ENCODE assay signal across 35 cellular contexts in the genomic region with DNA sequence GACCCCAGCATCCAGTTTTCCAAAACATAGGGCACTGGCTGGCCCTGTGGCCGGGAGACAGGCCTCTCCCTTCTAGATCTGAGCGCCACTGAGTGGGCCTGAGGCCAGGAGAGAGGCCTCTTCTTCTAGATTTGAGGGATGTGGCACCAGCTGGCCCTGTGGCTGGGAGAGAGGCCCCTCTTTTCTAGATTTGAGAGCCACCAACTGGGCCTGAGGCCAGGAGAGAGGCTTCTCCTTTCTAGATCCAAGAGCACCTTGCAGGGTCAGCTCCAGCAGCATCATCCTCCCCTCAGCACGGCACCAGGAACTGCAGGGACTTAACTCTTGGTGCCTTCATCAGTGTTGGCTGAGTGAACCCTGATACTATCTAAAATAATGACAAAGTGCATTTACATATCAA.
"Had no signal": no experiment of that assay in that cellular context is flagged by ENCODE, and none has a peak within 500 bp of the region (broad histone marks: within the 10 kb centered on the region; RNA-seq: fewer than 3 reads in every experiment).

No MANE protein-coding gene starts in this region.

- H3K27me3 ChIP-seq: adrenal gland, body of pancreas, brain microvascular endothelial cell, breast epithelium had no signal

- H3K9me3 Mint-ChIP-seq: activated naive CD8-positive, alpha-beta T cell treated with anti-CD3 and anti-CD28 coated beads for 36 hours had no signal

- H3K9me3 ChIP-seq: adrenal gland had no signal

- ATAC-seq: activated CD8-positive, alpha-beta memory T cell treated with anti-CD3 and anti-CD28 coated beads, Interleukin-2, amount 10 ng/mL, durations not matched to agents 7 days and 5 days; activated CD8-positive, alpha-beta T cell treated with anti-CD3 and anti-CD28 coated beads for 36 hours; activated naive CD4-positive, alpha-beta T cell treated with anti-CD3 and anti-CD28 coated beads, Interleukin-2, amount 50 U/mL, for 72 hours; activated T-cell treated with anti-CD3 and anti-CD28 coated beads, Interleukin-2, amount 50 U/mL, for 4 hours; activated T-cell treated with anti-CD3 and anti-CD28 coated beads, Interleukin-2, amount 50 U/mL, for 72 hours; activated T-helper 17 cell treated with anti-CD3 and anti-CD28 coated beads, Interleukin-2, amount 50 U/mL, for 72 hours; body of pancreas had no signal

- H3K27me3 Mint-ChIP-seq: activated B cell treated with CpG ODN at 0.5 μM for 24 hours; activated CD4-positive, alpha-beta memory T cell treated with anti-CD3 and anti-CD28 coated beads for 36 hours; activated CD8-positive, alpha-beta memory T cell treated with anti-CD3 and anti-CD28 coated beads, Interleukin-2, amount 10 ng/mL, durations not matched to agents 7 days and 5 days; activated CD8-positive, alpha-beta T cell treated with anti-CD3 and anti-CD28 coated beads for 36 hours; activated naive CD8-positive, alpha-beta T cell treated with anti-CD3 and anti-CD28 coated beads for 36 hours; activated T-helper 17 cell treated with anti-CD3 and anti-CD28 coated beads, Interleukin-2, amount 50 U/mL, for 72 hours had no signal

- H3K4me3 ChIP-seq: adrenal gland, body of pancreas, breast epithelium had no signal

- DNase-seq: activated B cell treated with CpG ODN at 0.5 μM for 24 hours; activated CD4-positive, alpha-beta memory T cell treated with anti-CD3 and anti-CD28 coated beads for 36 hours; activated CD4-positive, alpha-beta T cell treated with anti-CD3 and anti-CD28 coated beads for 4 hours; activated CD4-positive, alpha-beta T cell treated with anti-CD3 and anti-CD28 coated beads, Interleukin-2, amount 10 ng/mL, durations not matched to agents 7 days and 5 days; activated CD4-positive, CD25-positive, alpha-beta regulatory T cell treated with anti-CD3 and anti-CD28 coated beads, Interleukin-2, amount 50 U/mL, for 72 hours; activated CD8-positive, alpha-beta memory T cell treated with anti-CD3 and anti-CD28 coated beads, Interleukin-2, amount 10 ng/mL, durations not matched to agents 7 days and 5 days; activated CD8-positive, alpha-beta T cell treated with anti-CD3 and anti-CD28 coated beads for 36 hours; activated effector memory CD4-positive, alpha-beta T cell treated with anti-CD3 and anti-CD28 coated beads, Interleukin-2, amount 50 U/mL, for 16 hours; activated gamma-delta T cell treated with Interleukin-2 at 50 U/mL for 16 hours; activated naive CD4-positive, alpha-beta T cell; activated naive CD4-positive, alpha-beta T cell treated with anti-CD3 and anti-CD28 coated beads for 36 hours; activated naive CD4-positive, alpha-beta T cell treated with anti-CD3 and anti-CD28 coated beads, Interleukin-2, amount 50 U/mL, for 16 hours; activated naive CD8-positive, alpha-beta T cell treated with anti-CD3 and anti-CD28 coated beads for 36 hours; activated T-cell treated with anti-CD3 and anti-CD28 coated beads for 4 hours; activated T-cell treated with anti-CD3 and anti-CD28 coated beads, Interleukin-2, amount 50 U/mL, for 1 hour; activated T-cell treated with anti-CD3 and anti-CD28 coated beads, Interleukin-2, amount 50 U/mL, for 4 hours; activated T-cell treated with anti-CD3 and anti-CD28 coated beads, Interleukin-2, amount 50 U/mL, for 72 hours; adrenal gland; amniotic stem cell; aorta; body of pancreas; brain microvascular endothelial cell; central memory CD4-positive, alpha-beta T cell; cerebellar nuclear complex; SW 1271; T-helper 1 cell; T-helper 2 cell; T-helper 9 cell had no signal

- H3K27ac ChIP-seq: adrenal gland, brain microvascular endothelial cell, breast epithelium, VCaP had no signal

- H3K27ac Mint-ChIP-seq: activated B cell treated with CpG ODN at 0.5 μM for 24 hours; activated CD4-positive, alpha-beta memory T cell treated with anti-CD3 and anti-CD28 coated beads for 36 hours; activated CD4-positive, alpha-beta T cell treated with anti-CD3 and anti-CD28 coated beads, Interleukin-2, amount 10 ng/mL, durations not matched to agents 7 days and 5 days; activated CD8-positive, alpha-beta memory T cell treated with anti-CD3 and anti-CD28 coated beads, Interleukin-2, amount 10 ng/mL, durations not matched to agents 7 days and 5 days; activated CD8-positive, alpha-beta T cell treated with anti-CD3 and anti-CD28 coated beads for 36 hours; activated naive CD4-positive, alpha-beta T cell treated with anti-CD3 and anti-CD28 coated beads for 36 hours; activated naive CD4-positive, alpha-beta T cell treated with anti-CD3 and anti-CD28 coated beads, Interleukin-2, amount 50 U/mL, for 72 hours; activated naive CD8-positive, alpha-beta T cell treated with anti-CD3 and anti-CD28 coated beads for 36 hours; activated T-cell treated with anti-CD3 and anti-CD28 coated beads, Interleukin-2, amount 50 U/mL, for 72 hours; activated T-helper 1 cell treated with anti-CD3 and anti-CD28 coated beads, Interleukin-12 subunit alpha, Interleukin-12 subunit beta, Interleukin-2, Interleukin-4 antibody, amounts not matched to agents 30 ng/mL and 10 ng/mL and 1 ng/mL, durations not matched to agents 14 hours and 24 hours and 36 hours; activated T-helper 17 cell treated with anti-CD3 and anti-CD28 coated beads, Interleukin-2, amount 50 U/mL, for 72 hours; T-helper 1 cell treated with Interleukin-12 subunit alpha and Interleukin-12 subunit beta and Interleukin-4 antibody, amounts not matched to agents 30 μg/mL and 1 μg/mL, for 36 hours; T-helper 2 cell treated with Interferon-gamma antibody and Interleukin-4, amounts not matched to agents 5 μg/mL and 100 μg/mL, for 36 hours had no signal

- H3K36me3 Mint-ChIP-seq: activated CD4-positive, alpha-beta memory T cell treated with anti-CD3 and anti-CD28 coated beads for 36 hours; activated naive CD8-positive, alpha-beta T cell treated with anti-CD3 and anti-CD28 coated beads for 36 hours had no signal

- H3K4me1 Mint-ChIP-seq: activated B cell treated with CpG ODN at 0.5 μM for 24 hours; activated CD4-positive, alpha-beta T cell treated with anti-CD3 and anti-CD28 coated beads, Interleukin-2, amount 10 ng/mL, durations not matched to agents 7 days and 5 days; activated naive CD8-positive, alpha-beta T cell treated with anti-CD3 and anti-CD28 coated beads for 36 hours; activated T-helper 17 cell treated with anti-CD3 and anti-CD28 coated beads, Interleukin-2, amount 50 U/mL, for 72 hours had no signal

- H3K4me3 Mint-ChIP-seq: activated B cell treated with CpG ODN at 0.5 μM for 24 hours; activated CD4-positive, alpha-beta memory T cell treated with anti-CD3 and anti-CD28 coated beads for 36 hours; activated CD4-positive, alpha-beta T cell treated with anti-CD3 and anti-CD28 coated beads, Interleukin-2, amount 10 ng/mL, durations not matched to agents 7 days and 5 days; activated CD8-positive, alpha-beta memory T cell treated with anti-CD3 and anti-CD28 coated beads, Interleukin-2, amount 10 ng/mL, durations not matched to agents 7 days and 5 days; activated CD8-positive, alpha-beta T cell treated with anti-CD3 and anti-CD28 coated beads for 36 hours; activated naive CD4-positive, alpha-beta T cell treated with anti-CD3 and anti-CD28 coated beads for 36 hours; activated naive CD8-positive, alpha-beta T cell treated with anti-CD3 and anti-CD28 coated beads for 36 hours; activated T-cell treated with anti-CD3 and anti-CD28 coated beads, Interleukin-2, amount 50 U/mL, for 4 hours; activated T-cell treated with anti-CD3 and anti-CD28 coated beads, Interleukin-2, amount 50 U/mL, for 72 hours; activated T-helper 1 cell treated with anti-CD3 and anti-CD28 coated beads, Interleukin-12 subunit alpha, Interleukin-12 subunit beta, Interleukin-2, Interleukin-4 antibody, amounts not matched to agents 30 ng/mL and 10 ng/mL and 1 ng/mL, durations not matched to agents 14 hours and 24 hours and 36 hours; activated T-helper 17 cell treated with anti-CD3 and anti-CD28 coated beads, Interleukin-2, amount 50 U/mL, for 72 hours; T-helper 1 cell treated with Interleukin-12 subunit alpha and Interleukin-12 subunit beta and Interleukin-4 antibody, amounts not matched to agents 30 μg/mL and 1 μg/mL, for 36 hours; T-helper 2 cell treated with Interferon-gamma antibody and Interleukin-4, amounts not matched to agents 5 μg/mL and 100 μg/mL, for 36 hours had no signal

- H3K4me1 ChIP-seq: adrenal gland, body of pancreas, breast epithelium had no signal

- H3K36me3 ChIP-seq: adrenal gland, brain microvascular endothelial cell, breast epithelium had no signal
